In the genomic region with DNA sequence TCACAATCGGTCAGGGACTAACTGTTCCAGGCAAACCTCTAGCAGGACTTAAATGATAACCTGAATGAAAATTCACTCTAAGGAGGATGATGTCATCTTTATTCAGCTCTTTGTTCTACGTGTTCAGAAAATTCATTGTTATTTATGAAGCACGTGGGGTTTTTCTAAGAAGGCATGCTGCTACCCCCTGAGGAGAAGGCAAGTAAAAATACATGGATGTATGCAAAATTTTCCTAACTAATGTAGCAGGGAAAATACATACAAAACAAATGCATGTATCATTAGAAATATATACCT, we compare ENCODE assay signal across 15 cellular contexts. TPM values are rescaled to one million over a fixed set of nuclear protein-coding genes. Genes with fewer than 3 reads are reported as not detected.
DNase-seq lines count a peak whose midpoint lies in the region; ATAC-seq, FAIRE-seq and TF ChIP-seq lines count a peak whose summit lies in the region.
"Had no signal": no experiment of that assay in that cellular context is flagged by ENCODE, and none has a peak within 500 bp of the region (broad histone marks: within the 10 kb centered on the region; RNA-seq: fewer than 3 reads in every experiment).

No MANE protein-coding gene starts in this region.

- H3K27me3 ChIP-seq in BE2C (no peaks in the 10 kb centered on the region), endothelial cell of umbilical vein (ENCODE audit: control insufficient read depth in 2 of 2, insufficient read depth in 2 of 2, low read length in 2 of 2) (peaks cover 0 to 3% of the 10 kb centered on the region in 2 experiments)

- TF ChIP-seq CTCF in BE2C (IDR thresholded peaks at IDR 0.05; ENCODE audit: low read depth, low read length) (no peak), endothelial cell of umbilical vein (IDR thresholded peaks at IDR 0.05; ENCODE audit: extremely low read depth in 1 of 2, insufficient read depth in 1 of 2, low read depth in 1 of 2, low read length in 2 of 2) (no peak), neural crest cell (conservative IDR thresholded peaks at IDR 0.05) (no peak)

- no peak for DNase-seq in BE2C
- DNase-seq in NCI-H1436 (lab: John Stamatoyannopoulos, UW), result peak; percentile 65
- no peak for DNase-seq in endothelial cell of umbilical vein (ENCODE audit: low read depth, low spot score)
- DNase-seq in neural crest cell (ENCODE audit: low read depth, low spot score), result no peak
- no peak for DNase-seq in activated CD4-positive, alpha-beta T cell treated with anti-CD3 and anti-CD28 coated beads for 36 hours
- no peak for DNase-seq in activated CD4-positive, CD25-positive, alpha-beta regulatory T cell (lab: John Stamatoyannopoulos, UW)
- DNase-seq in amygdala (lab: John Stamatoyannopoulos, UW), result no peak
- DNase-seq: activated CD4-positive, alpha-beta T cell treated with anti-CD3 and anti-CD28 coated beads, Interleukin-2, amount 10 ng/mL, durations not matched to agents 24 days and 14 days; activated T-cell treated with anti-CD3 and anti-CD28 coated beads, Interleukin-2, amount 50 U/mL, for 72 hours; NCI-H1092 had no signal

- peak overlapping the region; percentile 79 for H3K4me3 Mint-ChIP-seq in neural crest cell
- no peak overlapping the region for H3K4me3 Mint-ChIP-seq in activated CD4-positive, alpha-beta T cell treated with anti-CD3 and anti-CD28 coated beads for 36 hours
- H3K4me3 Mint-ChIP-seq: activated CD4-positive, alpha-beta T cell treated with anti-CD3 and anti-CD28 coated beads, Interleukin-2, amount 10 ng/mL, durations not matched to agents 24 days and 14 days; activated T-cell treated with anti-CD3 and anti-CD28 coated beads, Interleukin-2, amount 50 U/mL, for 72 hours; B cell; IgD-negative memory B cell; T-helper 2 cell treated with Interferon-gamma antibody and Interleukin-4, amounts not matched to agents 5 μg/mL and 100 μg/mL, for 36 hours had no signal

- ATAC-seq in activated CD4-positive, alpha-beta T cell treated with anti-CD3 and anti-CD28 coated beads for 36 hours, result no peak
- ATAC-seq in GM19395 (IDR thresholded peaks at IDR 0.05; ENCODE audit: unreplicated experiment), result no peak
- ATAC-seq: activated T-cell treated with anti-CD3 and anti-CD28 coated beads, Interleukin-2, amount 50 U/mL, for 72 hours had no signal

- H3K9me3 Mint-ChIP-seq in neural crest cell, result peaks cover 3% of the 10 kb centered on the region
- H3K9me3 Mint-ChIP-seq in activated CD4-positive, alpha-beta T cell treated with anti-CD3 and anti-CD28 coated beads for 36 hours (ENCODE audit: low read depth), result no peaks in the 10 kb centered on the region
- H3K9me3 Mint-ChIP-seq: IgD-negative memory B cell had no signal

- no peaks in the 10 kb centered on the region for H3K36me3 Mint-ChIP-seq in neural crest cell (ENCODE audit: low read depth)
- H3K36me3 Mint-ChIP-seq in activated CD4-positive, alpha-beta T cell treated with anti-CD3 and anti-CD28 coated beads for 36 hours (ENCODE audit: low read depth), result no peaks in the 10 kb centered on the region
- H3K36me3 Mint-ChIP-seq: IgD-negative memory B cell had no signal

- dilution Hi-C loops in endothelial cell of umbilical vein (cut with MboI; ENCODE audit: extremely low pct_ligation_motif_present, low sequenced_read_pairs), result no loop called here

- intact Hi-C loops in endothelial cell of umbilical vein (cut with micrococcal nuclease), result no loop called here
- intact Hi-C loops in activated CD4-positive, alpha-beta T cell treated with anti-CD3 and anti-CD28 coated beads for 36 hours (cut with DNase I, micrococcal nuclease), result no loop called here

- BruUV-seq in endothelial cell of umbilical vein (replicated peaks; lab: Mats Ljungman, UMichigan), result no TSS peak

- H3K4me1 Mint-ChIP-seq in neural crest cell, result peaks cover 25% of the 10 kb centered on the region
- H3K4me1 Mint-ChIP-seq in activated CD4-positive, alpha-beta T cell treated with anti-CD3 and anti-CD28 coated beads for 36 hours, result peaks cover 10% of the 10 kb centered on the region
- H3K4me1 Mint-ChIP-seq: B cell, IgD-negative memory B cell had no signal

- H3K27ac Mint-ChIP-seq in neural crest cell (ENCODE audit: unreplicated experiment), result peak overlapping the region; percentile 6
- H3K27ac Mint-ChIP-seq in activated CD4-positive, alpha-beta T cell treated with anti-CD3 and anti-CD28 coated beads for 36 hours, result no peak overlapping the region
- H3K27ac Mint-ChIP-seq: activated CD4-positive, alpha-beta T cell treated with anti-CD3 and anti-CD28 coated beads, Interleukin-2, amount 10 ng/mL, durations not matched to agents 24 days and 14 days; activated T-cell treated with anti-CD3 and anti-CD28 coated beads, Interleukin-2, amount 50 U/mL, for 72 hours; B cell; IgD-negative memory B cell; T-helper 2 cell treated with Interferon-gamma antibody and Interleukin-4, amounts not matched to agents 5 μg/mL and 100 μg/mL, for 36 hours had no signal

- H3K36me3 ChIP-seq in BE2C, result no peaks in the 10 kb centered on the region
- no peaks in the 10 kb centered on the region for H3K36me3 ChIP-seq in endothelial cell of umbilical vein (ENCODE audit: control insufficient read depth in 2 of 2, extremely low read depth in 1 of 2, insufficient read depth in 2 of 2, low read length in 2 of 2)

- CTCF ChIA-PET in endothelial cell of umbilical vein (lab: Charles Lee), result interaction anchor here (0.9 to 1.4 kb wide), 4 partner anchors 16 to 161 kb away, joined by 3 to 6 read pairs (median 3); no protein-coding TSS in a partner anchor
- CTCF ChIA-PET in activated CD4-positive, alpha-beta T cell treated with anti-CD3 and anti-CD28 coated beads for 36 hours (lab: Charles Lee), result interaction anchor here (0.6 kb wide), 1 partner anchor 33 kb away, joined by 3 read pairs; no protein-coding TSS in a partner anchor

- POLR2A ChIA-PET in endothelial cell of umbilical vein (lab: Charles Lee), result no interaction called here
- POLR2A ChIA-PET in activated CD4-positive, alpha-beta T cell treated with anti-CD3 and anti-CD28 coated beads for 36 hours (lab: Charles Lee), result no interaction called here

- H3K27ac ChIP-seq in endothelial cell of umbilical vein (ENCODE audit: insufficient read depth, low read depth, low read length), result no peak overlapping the region

- no peaks in the 10 kb centered on the region for H3K79me2 ChIP-seq in endothelial cell of umbilical vein (ENCODE audit: control insufficient read depth, insufficient read depth, low read length)

- peak overlapping the region; percentile 86 for H2AFZ ChIP-seq in endothelial cell of umbilical vein (ENCODE audit: low read depth, low read length)

- no peak for TF ChIP-seq POLR2A in endothelial cell of umbilical vein (IDR thresholded peaks at IDR 0.05; ENCODE audit: low read depth, low read length)

- H3K9me1 ChIP-seq in endothelial cell of umbilical vein (replicated peaks; ENCODE audit: control insufficient read depth, extremely low read depth, insufficient read depth, low read length), result no peaks in the 10 kb centered on the region

- H3K4me1 ChIP-seq in BE2C (peaks cover 9% of the 10 kb centered on the region), endothelial cell of umbilical vein (ENCODE audit: control insufficient read depth, extremely low read depth, insufficient read depth, low read length) (no peaks in the 10 kb centered on the region)

- H3K9me3 ChIP-seq in BE2C, result no peaks in the 10 kb centered on the region
- H3K9me3 ChIP-seq in endothelial cell of umbilical vein (replicated peaks; ENCODE audit: control insufficient read depth, insufficient read depth, low read length), result no peaks in the 10 kb centered on the region

- no peak overlapping the region for H3K4me2 ChIP-seq in endothelial cell of umbilical vein (ENCODE audit: insufficient read depth, low read length)

- H4K20me1 ChIP-seq in endothelial cell of umbilical vein (replicated peaks; ENCODE audit: control insufficient read depth, extremely low read depth, insufficient read depth, low read length), result no peaks in the 10 kb centered on the region

- FAIRE-seq in endothelial cell of umbilical vein (lab: Jason Lieb, UNC), result no peak
- FAIRE-seq: urothelium cell line had no signal

- peaks cover 12% of the 10 kb centered on the region for H3K27me3 Mint-ChIP-seq in neural crest cell (ENCODE audit: low read depth)
- H3K27me3 Mint-ChIP-seq in activated CD4-positive, alpha-beta T cell treated with anti-CD3 and anti-CD28 coated beads for 36 hours, result no peaks in the 10 kb centered on the region

- H3K4me3 ChIP-seq in BE2C (ENCODE audit: low read depth, low read length), result peak overlapping the region; percentile 53
- no peak overlapping the region for H3K4me3 ChIP-seq in endothelial cell of umbilical vein (replicated peaks in 1 of 3; ENCODE audit: insufficient read depth in 1 of 3, low read depth in 1 of 3, low read length in 3 of 3)

- H3K9ac ChIP-seq in endothelial cell of umbilical vein (replicated peaks; ENCODE audit: extremely low read depth, insufficient read depth, low read length), result no peak overlapping the region

TF ChIP-seq in endothelial cell of umbilical vein, 7 proteins besides CTCF, POLR2A, EP300 and RAD21:
- TF ChIP-seq EZH2 (IDR thresholded peaks at IDR 0.05; ENCODE audit: borderline replicate concordance, low read depth, low read length, severe bottlenecking), result no peak
- TF ChIP-seq FOS (IDR thresholded peaks at IDR 0.05; ENCODE audit: borderline replicate concordance, insufficient read depth, low read length), result no peak
- TF ChIP-seq POLR2AphosphoS5 (IDR thresholded peaks at IDR 0.05; ENCODE audit: insufficient read depth, low read depth, low read length), result no peak
- TF ChIP-seq MYC (IDR thresholded peaks at IDR 0.05; ENCODE audit: low read depth, low read length), result no peak
- no peak for TF ChIP-seq GATA2 (IDR thresholded peaks at IDR 0.05; ENCODE audit: insufficient read depth, insufficient read length, low read depth, low read length)
- TF ChIP-seq, protein P1, sequence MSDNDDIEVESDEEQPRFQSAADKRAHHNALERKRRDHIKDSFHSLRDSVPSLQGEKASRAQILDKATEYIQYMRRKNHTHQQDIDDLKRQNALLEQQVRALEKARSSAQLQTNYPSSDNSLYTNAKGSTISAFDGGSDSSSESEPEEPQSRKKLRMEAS (IDR thresholded peaks at IDR 0.05; ENCODE audit: insufficient read depth, insufficient read length), result no peak
- TF ChIP-seq JUN (IDR thresholded peaks at IDR 0.05; ENCODE audit: borderline replicate concordance, insufficient read depth, insufficient read length, low read depth), result no peak

RNA-seq across cellular contexts. Expression of a gene that starts 42.7 kb away (rescaled TPM):
- polyA plus RNA-seq in BE2C (2012; ENCODE audit: insufficient read depth, insufficient read length, low read depth), result 2.3 TPM
- total RNA-seq in endothelial cell of umbilical vein (33.0 and 34.1 TPM in 2 replicates), neural crest cell (2.1 and 3.9 TPM in 2 replicates)
- 16.4 and 23.3 TPM in 2 replicates for polyA plus RNA-seq in endothelial cell of umbilical vein
- 9.0 and 9.5 TPM in 2 replicates for polyA plus RNA-seq in endothelial cell of umbilical vein (2011; cell fraction: cytosol; rRNA removed)
- 23.7 and 25.8 TPM in 2 replicates for polyA plus RNA-seq in endothelial cell of umbilical vein (2011; cell fraction: nucleus; rRNA removed)
- 8.1 and 10.2 TPM in 2 replicates for polyA plus RNA-seq in endothelial cell of umbilical vein (2012)
- 70.2 and 70.9 TPM in 2 replicates for polyA minus RNA-seq in endothelial cell of umbilical vein
- polyA minus RNA-seq in endothelial cell of umbilical vein (2011; cell fraction: cytosol; rRNA and poly(A)+ RNA removed), result 4.3 TPM
- polyA minus RNA-seq in endothelial cell of umbilical vein (2011; cell fraction: nucleus; rRNA and poly(A)+ RNA removed), result 90.2 and 138 TPM in 2 replicates
- 10 to 100 TPM; 19.8 to 22.8 TPM for total RNA-seq in activated CD4-positive, alpha-beta T cell treated with anti-CD3 and anti-CD28 coated beads for 36 hours
